Comparison of ENCODE assay signal across 10 cellular contexts in genomic region chr22:42919199-42919598, GRCh38.
DNase-seq lines count a peak whose midpoint lies in the region; ATAC-seq, FAIRE-seq and TF ChIP-seq lines count a peak whose summit lies in the region.
"Had no signal": no experiment of that assay in that cellular context is flagged by ENCODE, and none has a peak within 500 bp of the region (broad histone marks: within the 10 kb centered on the region; RNA-seq: fewer than 3 reads in every experiment).

No MANE protein-coding gene starts in this region.

- no peak overlapping the region for H3K4me3 ChIP-seq in HepG2 (replicated peaks in 1 of 3; ENCODE audit: insufficient read depth in 1 of 3, low read depth in 2 of 3, low read length in 3 of 3)
- H3K4me3 ChIP-seq in right lobe of liver: no peak overlapping the region
- no peak overlapping the region for H3K4me3 ChIP-seq in esophagus muscularis mucosa
- H3K4me3 ChIP-seq in tibial artery: no peak overlapping the region

- no peak for FAIRE-seq in HepG2 (lab: Jason Lieb, UNC)

- H3K27ac ChIP-seq in HepG2 (ENCODE audit: extremely low read length, insufficient read depth, low read length) (peak overlapping the region; percentile 11), right lobe of liver (no peak overlapping the region), esophagus muscularis mucosa (replicated peaks in 1 of 4) (peak overlapping the region; percentile 62 to 80 (median 70)), tibial artery (peak overlapping the region; percentile 37 to 68)

- H3K36me3 ChIP-seq in HepG2 (replicated peaks in 1 of 2; ENCODE audit: control insufficient read depth in 1 of 2, insufficient read depth in 2 of 2, low read length in 2 of 2): no peaks in the 10 kb centered on the region; a peak in 1 of 5 replicates
- no peaks in the 10 kb centered on the region for H3K36me3 ChIP-seq in right lobe of liver
- H3K36me3 ChIP-seq in esophagus muscularis mucosa: no peaks in the 10 kb centered on the region
- H3K36me3 ChIP-seq in tibial artery: no peaks in the 10 kb centered on the region

- TF ChIP-seq RAD21 in HepG2 (CRISPR knock-in tag; IDR thresholded peaks at IDR 0.05): no peak

- no peak overlapping the region for H2AFZ ChIP-seq in HepG2 (ENCODE audit: low read length)

- H3K9me3 ChIP-seq in HepG2 (ENCODE audit: low read length) (no peaks in the 10 kb centered on the region), right lobe of liver (no peaks in the 10 kb centered on the region), esophagus muscularis mucosa (no peaks in the 10 kb centered on the region), tibial artery (no peaks in the 10 kb centered on the region)

- in situ Hi-C loops in HepG2 (cut with HindIII; ENCODE audit: extremely low pct_ligation_motif_present, low pct_unique_long_range_greater_than_20kb): no loop called here

- H3K4me1 ChIP-seq in HepG2 (ENCODE audit: insufficient read depth, low read length) (peaks cover 87% of the 10 kb centered on the region), right lobe of liver (peaks cover 0 to 26% (median 7%) of the 10 kb centered on the region in 4 donors), esophagus muscularis mucosa (peaks cover 73 to 97% (median 91%) of the 10 kb centered on the region in 4 donors), tibial artery (peaks cover 0 to 93% (median 57%) of the 10 kb centered on the region in 4 donors)

- peaks cover 3% of the 10 kb centered on the region; the same call in 1 of the 2 replicates for H4K20me1 ChIP-seq in HepG2 (ENCODE audit: insufficient read depth, low read length)

- H3K9ac ChIP-seq in HepG2 (ENCODE audit: insufficient read depth, low read depth, low read length): no peak overlapping the region

- BruUV-seq in HepG2 (replicated peaks; lab: Mats Ljungman, UMichigan): no TSS peak

- TF ChIP-seq EP300 in HepG2 (IDR thresholded peaks at IDR 0.05; ENCODE audit: low read depth in 2 of 2, low read length in 2 of 2): peak in 1 of 2 experiments; percentile 38; a peak in 1 of 4 replicates
- no peak for TF ChIP-seq EP300 in HepG2 (CRISPR knock-in tag; IDR thresholded peaks at IDR 0.05; ENCODE audit: borderline replicate concordance)
- no peak for TF ChIP-seq EP300 in esophagus muscularis mucosa (IDR thresholded peaks at IDR 0.05)

- no peak overlapping the region for H3K4me2 ChIP-seq in HepG2 (ENCODE audit: low read depth, low read length)

- POLR2A ChIA-PET in HepG2 (lab: Yijun Ruan, JAX): interaction anchor here (1.0 to 2.3 kb wide), 3 partner anchors 10 to 95 kb away, joined by 4 to 7 read pairs (median 6); partner anchors contain the start of gene PACSIN2

- TF ChIP-seq POLR2A in HepG2 (IDR thresholded peaks at IDR 0.05; ENCODE audit: insufficient read depth in 1 of 2, low read depth in 2 of 2, low read length in 2 of 2) (no peak), right lobe of liver (IDR thresholded peaks at IDR 0.05) (no peak), esophagus muscularis mucosa (IDR thresholded peaks at IDR 0.05; ENCODE audit: low read depth) (no peak)

- H3K27me3 ChIP-seq in HepG2 (ENCODE audit: control insufficient read depth in 1 of 2, insufficient read depth in 2 of 2, low read length in 2 of 2) (no peaks in the 10 kb centered on the region), right lobe of liver (no peaks in the 10 kb centered on the region), esophagus muscularis mucosa (no peaks in the 10 kb centered on the region), tibial artery (no peaks in the 10 kb centered on the region)

- peaks cover 86% of the 10 kb centered on the region for H3K79me2 ChIP-seq in HepG2 (ENCODE audit: insufficient read depth, low read length)

- DNase-seq in HepG2 (ENCODE audit: low spot score) (peak; percentile 59), right lobe of liver (no peak), NCI-H446 treated with DMSO at 0.1 percent for 48 hours (lab: John Stamatoyannopoulos, UW) (peak; percentile 70), esophagus muscularis mucosa (ENCODE audit: extremely low spot score) (no peak), tibial artery (no peak), hippocampal formation (lab: John Stamatoyannopoulos, UW) (no peak)
- no peak for DNase-seq in stimulated activated CD4-positive, alpha-beta T cell treated with anti-CD3 and anti-CD28 coated beads, Interleukin-2, amount 100 ng/mL, for 24 hours
- DNase-seq: effector CD4-positive, alpha-beta T cell; SHP77 treated with DMSO at 0.1 percent for 48 hours had no signal

- 64% methylated on average over 6 of the region's 6 CpGs for WGBS in HepG2 (ENCODE audit: low lambda C conversion rate)
- 60% methylated on average over 5 of the region's 6 CpGs for WGBS in right lobe of liver (ENCODE audit: insufficient coverage, low coverage, low lambda C conversion rate, missing lambda C conversion rate)
- 43% methylated on average over 5 of the region's 6 CpGs for WGBS in esophagus muscularis mucosa

- intact Hi-C loops in HepG2 (cut with micrococcal nuclease; ENCODE audit: unreplicated experiment): no loop called here
- intact Hi-C loops in right lobe of liver (cut with DNase I): no loop called here
- intact Hi-C loops in esophagus muscularis mucosa (cut with DNase I): no loop called here
- intact Hi-C loops in tibial artery (cut with DNase I; ENCODE audit: low total_unique reads): no loop called here

- ATAC-seq in HepG2: peak; percentile 26; the same call in 2 of the 3 replicates
- no peak for ATAC-seq in right lobe of liver
- ATAC-seq in HG03045 (IDR thresholded peaks at IDR 0.05; ENCODE audit: unreplicated experiment): no peak

- CTCF ChIA-PET in HepG2 (lab: Yijun Ruan, JAX; ENCODE audit: low intra/inter-chr PET ratio, low total read pairs): no interaction called here

- TF ChIP-seq CTCF in HepG2 (CRISPR knock-in tag; IDR thresholded peaks at IDR 0.05) (no peak), right lobe of liver (IDR thresholded peaks at IDR 0.05) (no peak), esophagus muscularis mucosa (IDR thresholded peaks at IDR 0.05) (no peak), tibial artery (IDR thresholded peaks at IDR 0.05) (no peak)

TF ChIP-seq in HepG2, 621 proteins besides CTCF, POLR2A, EP300 and RAD21 (continues in another document):
- TF ChIP-seq TMF1 (CRISPR knock-in tag; IDR thresholded peaks at IDR 0.05; ENCODE audit: low read depth) (no peak), FOSL2 (CRISPR knock-in tag; IDR thresholded peaks at IDR 0.05) (peak; percentile 92), KDM4B (CRISPR knock-in tag; IDR thresholded peaks at IDR 0.05) (no peak), BCL6 (CRISPR knock-in tag; IDR thresholded peaks at IDR 0.05) (peak; percentile 73), MIER3 (CRISPR knock-in tag; IDR thresholded peaks at IDR 0.05; ENCODE audit: borderline replicate concordance) (no peak), TCF7L2 (IDR thresholded peaks at IDR 0.05; ENCODE audit: low read depth, low read length) (no peak), ZNF225 (CRISPR knock-in tag; IDR thresholded peaks at IDR 0.05) (no peak)
- TF ChIP-seq, protein P1, sequence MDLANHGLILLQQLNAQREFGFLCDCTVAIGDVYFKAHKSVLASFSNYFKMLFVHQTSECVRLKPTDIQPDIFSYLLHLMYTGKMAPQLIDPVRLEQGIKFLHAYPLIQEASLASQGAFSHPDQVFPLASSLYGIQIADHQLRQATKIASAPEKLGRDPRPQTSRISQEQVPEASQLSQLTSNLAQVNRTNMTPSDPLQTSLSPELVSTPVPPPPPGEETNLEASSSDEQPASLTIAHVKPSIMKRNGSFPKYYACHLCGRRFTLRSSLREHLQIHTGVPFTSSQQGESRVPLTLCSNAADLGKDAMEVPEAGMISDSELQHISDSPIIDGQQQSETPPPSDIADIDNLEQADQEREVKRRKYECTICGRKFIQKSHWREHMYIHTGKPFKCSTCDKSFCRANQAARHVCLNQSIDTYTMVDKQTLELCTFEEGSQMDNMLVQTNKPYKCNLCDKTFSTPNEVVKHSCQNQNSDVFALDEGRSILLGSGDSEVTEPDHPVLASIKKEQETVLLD (CRISPR knock-in tag; IDR thresholded peaks at IDR 0.05; ENCODE audit: low read depth): no peak
- TF ChIP-seq, protein P2, sequence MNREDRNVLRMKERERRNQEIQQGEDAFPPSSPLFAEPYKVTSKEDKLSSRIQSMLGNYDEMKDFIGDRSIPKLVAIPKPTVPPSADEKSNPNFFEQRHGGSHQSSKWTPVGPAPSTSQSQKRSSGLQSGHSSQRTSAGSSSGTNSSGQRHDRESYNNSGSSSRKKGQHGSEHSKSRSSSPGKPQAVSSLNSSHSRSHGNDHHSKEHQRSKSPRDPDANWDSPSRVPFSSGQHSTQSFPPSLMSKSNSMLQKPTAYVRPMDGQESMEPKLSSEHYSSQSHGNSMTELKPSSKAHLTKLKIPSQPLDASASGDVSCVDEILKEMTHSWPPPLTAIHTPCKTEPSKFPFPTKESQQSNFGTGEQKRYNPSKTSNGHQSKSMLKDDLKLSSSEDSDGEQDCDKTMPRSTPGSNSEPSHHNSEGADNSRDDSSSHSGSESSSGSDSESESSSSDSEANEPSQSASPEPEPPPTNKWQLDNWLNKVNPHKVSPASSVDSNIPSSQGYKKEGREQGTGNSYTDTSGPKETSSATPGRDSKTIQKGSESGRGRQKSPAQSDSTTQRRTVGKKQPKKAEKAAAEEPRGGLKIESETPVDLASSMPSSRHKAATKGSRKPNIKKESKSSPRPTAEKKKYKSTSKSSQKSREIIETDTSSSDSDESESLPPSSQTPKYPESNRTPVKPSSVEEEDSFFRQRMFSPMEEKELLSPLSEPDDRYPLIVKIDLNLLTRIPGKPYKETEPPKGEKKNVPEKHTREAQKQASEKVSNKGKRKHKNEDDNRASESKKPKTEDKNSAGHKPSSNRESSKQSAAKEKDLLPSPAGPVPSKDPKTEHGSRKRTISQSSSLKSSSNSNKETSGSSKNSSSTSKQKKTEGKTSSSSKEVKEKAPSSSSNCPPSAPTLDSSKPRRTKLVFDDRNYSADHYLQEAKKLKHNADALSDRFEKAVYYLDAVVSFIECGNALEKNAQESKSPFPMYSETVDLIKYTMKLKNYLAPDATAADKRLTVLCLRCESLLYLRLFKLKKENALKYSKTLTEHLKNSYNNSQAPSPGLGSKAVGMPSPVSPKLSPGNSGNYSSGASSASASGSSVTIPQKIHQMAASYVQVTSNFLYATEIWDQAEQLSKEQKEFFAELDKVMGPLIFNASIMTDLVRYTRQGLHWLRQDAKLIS (CRISPR knock-in tag; IDR thresholded peaks at IDR 0.05): no peak

Comparison
In these comparisons a context has a peak if more than half of its experiments do, and no peak if none do; other contexts are left out.
1. DNase-seq: peak in HepG2 (single experiment) and NCI-H446 treated with DMSO at 0.1 percent for 48 hours (single experiment); none in right lobe of liver (0 of 3), esophagus muscularis mucosa (single experiment), tibial artery (0 of 2), stimulated activated CD4-positive, alpha-beta T cell treated with anti-CD3 and anti-CD28 coated beads, Interleukin-2, amount 100 ng/mL, for 24 hours (0 of 2) and hippocampal formation (0 of 2).
2. H3K27ac ChIP-seq: peak in HepG2 (single experiment), esophagus muscularis mucosa (4 of 4) and tibial artery (2 of 2); none in right lobe of liver (0 of 3).